Comparison of ENCODE assay signal across 9 cellular contexts in genomic region chr2:210577263-210578071, GRCh38. TPM values are rescaled to one million over a fixed set of nuclear protein-coding genes. Genes with fewer than 3 reads are reported as not detected.
DNase-seq lines count a peak whose midpoint lies in the region; ATAC-seq, FAIRE-seq and TF ChIP-seq lines count a peak whose summit lies in the region.
"Had no signal": no experiment of that assay in that cellular context is flagged by ENCODE, and none has a peak within 500 bp of the region (broad histone marks: within the 10 kb centered on the region; RNA-seq: fewer than 3 reads in every experiment).

No MANE protein-coding gene starts in this region.

- H3K9ac ChIP-seq in MM.1S (ENCODE audit: low read length) = no peak overlapping the region

- no peak for TF ChIP-seq EP300 in sigmoid colon (IDR thresholded peaks at IDR 0.05)

- peak; percentile 89 for ATAC-seq in HG02588 (IDR thresholded peaks at IDR 0.05; ENCODE audit: unreplicated experiment)
- ATAC-seq in T-helper 17 cell = peak; percentile 64
- ATAC-seq: naive thymus-derived CD8-positive, alpha-beta T cell had no signal

- H3F3A ChIP-seq in MM.1S (ENCODE audit: insufficient read depth, low read length) = no peaks in the 10 kb centered on the region

- intact Hi-C loops in sigmoid colon (cut with DNase I) = no loop called here
- intact Hi-C loops in activated CD4-positive, alpha-beta memory T cell treated with anti-CD3 and anti-CD28 coated beads for 36 hours (cut with micrococcal nuclease) = loop anchor here (1.0 to 5.0 kb wide), 2 partner anchors 581 to 1990 kb away; no protein-coding TSS in a partner anchor

- DNase-seq in AML-193 (lab: John Stamatoyannopoulos, UW) (peak; percentile 61 to 72), GM13976 (ENCODE audit: low spot score) (peak; percentile 25), MM.1S (peak; percentile 70), T-helper 17 cell (no peak), frontal cortex (ENCODE audit: low spot score in 2 of 2) (peak in 1 of 2 donors; percentile 7), sigmoid colon (no peak)
- no peak for DNase-seq in activated CD4-positive, alpha-beta memory T cell treated with anti-CD3 and anti-CD28 coated beads for 36 hours

- peak; percentile 54 for FAIRE-seq in frontal cortex (lab: Jason Lieb, UNC)

- in situ Hi-C loops in GM13976 (cut with MboI; ENCODE audit: low sequenced_read_pairs, unreplicated experiment) = no loop called here

- no peaks in the 10 kb centered on the region for H3K9me3 Mint-ChIP-seq in activated CD4-positive, alpha-beta memory T cell treated with anti-CD3 and anti-CD28 coated beads for 36 hours
- H3K9me3 Mint-ChIP-seq: naive thymus-derived CD8-positive, alpha-beta T cell had no signal

- H3K4me2 ChIP-seq in MM.1S (ENCODE audit: low read depth, low read length) = no peak overlapping the region

- H2AFZ ChIP-seq in MM.1S (ENCODE audit: low read length) = no peak overlapping the region

- 7 to 36% methylated on average over 2 of the region's 2 CpGs for WGBS in sigmoid colon, 2 donors

- H3K4me3 ChIP-seq in MM.1S (ENCODE audit: low read length) (no peak overlapping the region), sigmoid colon (no peak overlapping the region)

- peaks cover 2% of the 10 kb centered on the region for H3K4me1 Mint-ChIP-seq in T-helper 17 cell
- no peaks in the 10 kb centered on the region for H3K4me1 Mint-ChIP-seq in activated CD4-positive, alpha-beta memory T cell treated with anti-CD3 and anti-CD28 coated beads for 36 hours (ENCODE audit: low read depth)
- H3K4me1 Mint-ChIP-seq: naive thymus-derived CD8-positive, alpha-beta T cell had no signal

- peaks cover 16% of the 10 kb centered on the region for H3K27me3 Mint-ChIP-seq in T-helper 17 cell
- H3K27me3 Mint-ChIP-seq in activated CD4-positive, alpha-beta memory T cell treated with anti-CD3 and anti-CD28 coated beads for 36 hours = no peaks in the 10 kb centered on the region

- no peaks in the 10 kb centered on the region for H3K36me3 Mint-ChIP-seq in T-helper 17 cell (ENCODE audit: low read depth)
- no peaks in the 10 kb centered on the region for H3K36me3 Mint-ChIP-seq in activated CD4-positive, alpha-beta memory T cell treated with anti-CD3 and anti-CD28 coated beads for 36 hours
- H3K36me3 Mint-ChIP-seq: naive thymus-derived CD8-positive, alpha-beta T cell had no signal

- H3K27me3 ChIP-seq in MM.1S (replicated peaks; ENCODE audit: insufficient read depth, low read length) (no peaks in the 10 kb centered on the region), sigmoid colon (no peaks in the 10 kb centered on the region)

- no peaks in the 10 kb centered on the region for H4K20me1 ChIP-seq in MM.1S (ENCODE audit: insufficient read depth, low read length)

- H3K9me3 ChIP-seq in MM.1S (replicated peaks; ENCODE audit: insufficient read depth, low read length) = no peaks in the 10 kb centered on the region
- H3K9me3 ChIP-seq in T-helper 17 cell (ENCODE audit: control insufficient read depth, low read length, poor library complexity, severe bottlenecking) = no peaks in the 10 kb centered on the region
- no peaks in the 10 kb centered on the region for H3K9me3 ChIP-seq in sigmoid colon

- TF ChIP-seq CTCF in GM13976 (IDR thresholded peaks at IDR 0.05; ENCODE audit: borderline replicate concordance, control extremely low read depth, extremely low read depth, insufficient read depth, missing control alignments) (peak; percentile 86), MM.1S (IDR thresholded peaks at IDR 0.05; ENCODE audit: low read length) (peak; percentile 87), sigmoid colon (IDR thresholded peaks at IDR 0.05) (peak in 3 of 4 experiments; percentile 17 to 62 (median 25))

- TF ChIP-seq POLR2A in sigmoid colon (IDR thresholded peaks at IDR 0.05) = no peak

- no peaks in the 10 kb centered on the region for H3K4me1 ChIP-seq in MM.1S (ENCODE audit: low read length)
- no peaks in the 10 kb centered on the region for H3K4me1 ChIP-seq in sigmoid colon

- CTCF ChIA-PET in activated CD4-positive, alpha-beta memory T cell treated with anti-CD3 and anti-CD28 coated beads for 36 hours (lab: Charles Lee) = interaction anchor here (0.8 to 1.5 kb wide), 5 partner anchors 11 to 1990 kb away, joined by 3 to 4 read pairs (median 4); no protein-coding TSS in a partner anchor

- H3K36me3 ChIP-seq in MM.1S (replicated peaks; ENCODE audit: insufficient read depth, low read length) (no peaks in the 10 kb centered on the region), sigmoid colon (no peaks in the 10 kb centered on the region)

- H3K27ac ChIP-seq in MM.1S (ENCODE audit: low read length) (no peak overlapping the region), sigmoid colon (no peak overlapping the region)

- H3K4me3 Mint-ChIP-seq in T-helper 17 cell = no peak overlapping the region
- no peak overlapping the region for H3K4me3 Mint-ChIP-seq in activated CD4-positive, alpha-beta memory T cell treated with anti-CD3 and anti-CD28 coated beads for 36 hours
- H3K4me3 Mint-ChIP-seq: naive thymus-derived CD8-positive, alpha-beta T cell had no signal

- POLR2A ChIA-PET in activated CD4-positive, alpha-beta memory T cell treated with anti-CD3 and anti-CD28 coated beads for 36 hours (lab: Charles Lee) = no interaction called here

- H3K9me2 ChIP-seq in MM.1S (replicated peaks; ENCODE audit: insufficient read depth, low read length) = no peaks in the 10 kb centered on the region

- H3K79me2 ChIP-seq in MM.1S (ENCODE audit: low read length) = no peaks in the 10 kb centered on the region

- H3K27ac Mint-ChIP-seq in T-helper 17 cell = no peak overlapping the region
- H3K27ac Mint-ChIP-seq in activated CD4-positive, alpha-beta memory T cell treated with anti-CD3 and anti-CD28 coated beads for 36 hours = no peak overlapping the region

RNA-seq across cellular contexts. Expression of gene CPS1, which starts 21.1 kb away (rescaled TPM):
- total RNA-seq in T-helper 17 cell = under 1 TPM; 0.63 to 0.67 TPM
- total RNA-seq in frontal cortex = 2.9 TPM
- 1 to 10 TPM in 3 of 4 donors, under 1 TPM in 1; 0.99 to 2.9 (median 2.5) TPM for total RNA-seq in sigmoid colon
- polyA plus RNA-seq in sigmoid colon = under 1 TPM in 1 of 3 donors, not detected in 2; 0.29 TPM
- 1 to 10 TPM; 1.7 TPM for total RNA-seq in activated CD4-positive, alpha-beta memory T cell treated with anti-CD3 and anti-CD28 coated beads for 36 hours

Comparison
In these comparisons a context has a peak if more than half of its experiments do, and no peak if none do; other contexts are left out.
1. DNase-seq: peak in AML-193 (2 of 2), GM13976 (single experiment) and MM.1S (single experiment); none in T-helper 17 cell (0 of 3), sigmoid colon (single experiment) and activated CD4-positive, alpha-beta memory T cell treated with anti-CD3 and anti-CD28 coated beads for 36 hours (single experiment).
2. CTCF ChIP-seq: peak in every context shown above with its lines; median percentile 87 in MM.1S; 86 in GM13976; 25 in sigmoid colon.